9 cellular contexts compared by ENCODE assay signal in the genomic region with DNA sequence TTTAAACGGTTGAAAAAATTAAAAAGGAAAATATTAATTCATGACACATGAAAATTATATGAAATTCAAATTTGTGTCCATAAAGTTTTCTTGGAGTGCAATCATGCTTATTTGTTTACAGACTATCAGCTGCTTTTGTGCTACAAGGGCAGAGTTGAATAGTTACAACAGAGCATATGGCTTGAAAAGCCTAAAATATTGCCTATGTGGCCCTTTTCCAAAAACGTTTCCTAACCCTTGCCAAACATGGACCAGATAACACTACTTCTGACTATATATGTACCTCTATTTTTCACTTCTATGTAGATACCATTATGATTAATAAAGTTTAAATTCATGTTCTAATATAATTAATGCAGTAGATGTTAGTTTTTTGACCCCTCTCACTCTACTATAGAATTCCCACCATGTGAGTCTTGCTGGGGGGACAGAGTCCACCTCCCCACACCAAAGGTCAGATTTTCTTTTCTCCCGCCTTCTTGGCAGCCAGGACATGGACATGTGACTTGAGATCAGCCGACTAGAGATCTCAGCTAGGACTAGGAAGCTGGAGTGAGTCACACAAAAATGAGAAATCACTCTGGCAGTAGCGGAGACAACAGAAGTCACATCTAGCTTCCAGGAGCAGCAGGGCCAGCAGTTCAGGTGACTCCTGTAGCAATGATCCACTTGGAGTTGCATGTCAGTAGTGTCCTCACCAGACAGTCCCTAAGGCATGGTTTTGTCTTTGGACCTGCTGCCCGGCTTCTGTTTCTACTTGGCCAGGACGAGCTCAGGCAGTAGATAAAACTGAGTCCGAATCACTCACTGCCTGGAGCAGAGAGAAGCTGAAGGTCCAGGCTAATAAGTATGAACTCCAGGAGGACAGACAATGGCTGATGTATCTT. TPM values are rescaled to one million over a fixed set of nuclear protein-coding genes. Genes with fewer than 3 reads are reported as not detected.
DNase-seq lines count a peak whose midpoint lies in the region; ATAC-seq, FAIRE-seq and TF ChIP-seq lines count a peak whose summit lies in the region.
"Had no signal": no experiment of that assay in that cellular context is flagged by ENCODE, and none has a peak within 500 bp of the region (broad histone marks: within the 10 kb centered on the region; RNA-seq: fewer than 3 reads in every experiment).

No MANE protein-coding gene starts in this region.

- peaks cover 0 to 9% (median 0%) of the 10 kb centered on the region in 4 donors for H3K36me3 ChIP-seq in liver (ENCODE audit: control insufficient read depth in 4 of 4, insufficient read depth in 3 of 4, low read depth in 1 of 4, low read length in 3 of 4)
- H3K36me3 ChIP-seq in thyroid gland, result peaks cover 2 to 4% of the 10 kb centered on the region in 2 donors

- POLR2A ChIA-PET in naive thymus-derived CD8-positive, alpha-beta T cell (lab: Charles Lee), result interaction anchor here (0.6 kb wide), 1 partner anchor 18 kb away, joined by 3 read pairs; no protein-coding TSS in a partner anchor

- ATAC-seq in naive thymus-derived CD8-positive, alpha-beta T cell, result no peak
- no peak for ATAC-seq in GM18861 (IDR thresholded peaks at IDR 0.05; ENCODE audit: unreplicated experiment)
- ATAC-seq in HG02759 (IDR thresholded peaks at IDR 0.05; ENCODE audit: unreplicated experiment), result no peak

- 24% methylated on average over 8 of the region's 8 CpGs for WGBS in liver
- 57 to 78% methylated on average over 5 to 8 of the region's 8 CpGs for whole genome bisulfite sequencing in thyroid gland, 2 donors

- DNase-seq in HTR-8/SVneo (ENCODE audit: insufficient read length, low spot score) (peak; percentile 55), cerebellum (ENCODE audit: low spot score) (peak; percentile 38), thyroid gland (peak; percentile 42 to 57)
- no peak for DNase-seq in naive thymus-derived CD8-positive, alpha-beta T cell
- DNase-seq in activated T-helper 1 cell treated with anti-CD3 and anti-CD28 coated beads, Interleukin-12 subunit alpha, Interleukin-12 subunit beta, Interleukin-2, Interleukin-4 antibody, amounts not matched to agents 30 ng/mL and 10 ng/mL and 1 ng/mL, durations not matched to agents 14 hours and 24 hours and 36 hours (ENCODE audit: low spot score), result no peak
- DNase-seq: T1000 had no signal

- no peaks in the 10 kb centered on the region for H3K27me3 Mint-ChIP-seq in naive thymus-derived CD8-positive, alpha-beta T cell
- H3K27me3 Mint-ChIP-seq in activated T-helper 1 cell treated with anti-CD3 and anti-CD28 coated beads, Interleukin-12 subunit alpha, Interleukin-12 subunit beta, Interleukin-2, Interleukin-4 antibody, amounts not matched to agents 30 ng/mL and 10 ng/mL and 1 ng/mL, durations not matched to agents 14 hours and 24 hours and 36 hours (ENCODE audit: insufficient read depth), result no peaks in the 10 kb centered on the region

- no peaks in the 10 kb centered on the region for H3K27me3 ChIP-seq in liver (ENCODE audit: control insufficient read depth in 4 of 4, insufficient read depth in 4 of 4, low read length in 3 of 4)
- no peaks in the 10 kb centered on the region for H3K27me3 ChIP-seq in thyroid gland

- H3K9me3 Mint-ChIP-seq in naive thymus-derived CD8-positive, alpha-beta T cell, result no peaks in the 10 kb centered on the region
- no peaks in the 10 kb centered on the region for H3K9me3 Mint-ChIP-seq in activated T-helper 1 cell treated with anti-CD3 and anti-CD28 coated beads, Interleukin-12 subunit alpha, Interleukin-12 subunit beta, Interleukin-2, Interleukin-4 antibody, amounts not matched to agents 30 ng/mL and 10 ng/mL and 1 ng/mL, durations not matched to agents 14 hours and 24 hours and 36 hours

- H3K9ac ChIP-seq in liver (ENCODE audit: low read depth in 1 of 2, low read length in 2 of 2), result no peak overlapping the region

- peaks cover 8 to 16% (median 12%) of the 10 kb centered on the region in 4 donors for H3K4me1 Mint-ChIP-seq in naive thymus-derived CD8-positive, alpha-beta T cell
- H3K4me1 Mint-ChIP-seq in activated T-helper 1 cell treated with anti-CD3 and anti-CD28 coated beads, Interleukin-12 subunit alpha, Interleukin-12 subunit beta, Interleukin-2, Interleukin-4 antibody, amounts not matched to agents 30 ng/mL and 10 ng/mL and 1 ng/mL, durations not matched to agents 14 hours and 24 hours and 36 hours (ENCODE audit: low read depth), result peaks cover 14% of the 10 kb centered on the region

- no peaks in the 10 kb centered on the region for H3K9me3 ChIP-seq in liver (ENCODE audit: control insufficient read depth in 4 of 4, low read length in 3 of 4)
- H3K9me3 ChIP-seq in thyroid gland, result no peaks in the 10 kb centered on the region

- H3K4me1 ChIP-seq in liver (ENCODE audit: control insufficient read depth in 4 of 4, insufficient read depth in 4 of 4, low read length in 3 of 4) (peaks cover 17 to 67% (median 52%) of the 10 kb centered on the region in 4 donors), thyroid gland (peaks cover 0 to 23% of the 10 kb centered on the region in 2 donors)

- FAIRE-seq in HTR-8/SVneo (lab: Jason Lieb, UNC), result no peak

- TF ChIP-seq CTCF in liver (IDR thresholded peaks at IDR 0.05; ENCODE audit: low read depth, low read length, missing input control) (no peak), thyroid gland (IDR thresholded peaks at IDR 0.05) (no peak)

- H3K4me3 ChIP-seq in liver (ENCODE audit: low read depth in 1 of 3, low read length in 3 of 3), result no peak overlapping the region
- no peak overlapping the region for H3K4me3 ChIP-seq in thyroid gland (replicated peaks in 1 of 3)

- H3K27ac ChIP-seq in liver (ENCODE audit: low read depth in 1 of 2, low read length in 2 of 2) (peak overlapping the region; percentile 77 to 81), thyroid gland (peak overlapping the region; percentile 52 to 75 (median 61))

- peak overlapping the region in 3 of 10 donors; percentile 10 to 59 (median 35) for H3K27ac Mint-ChIP-seq in naive thymus-derived CD8-positive, alpha-beta T cell
- no peak overlapping the region for H3K27ac Mint-ChIP-seq in activated T-helper 1 cell treated with anti-CD3 and anti-CD28 coated beads, Interleukin-12 subunit alpha, Interleukin-12 subunit beta, Interleukin-2, Interleukin-4 antibody, amounts not matched to agents 30 ng/mL and 10 ng/mL and 1 ng/mL, durations not matched to agents 14 hours and 24 hours and 36 hours

- peak in 1 of 2 donors; percentile 23 for TF ChIP-seq POLR2A in thyroid gland (IDR thresholded peaks at IDR 0.05)

- peak overlapping the region in 1 of 10 donors; percentile 20 for H3K4me3 Mint-ChIP-seq in naive thymus-derived CD8-positive, alpha-beta T cell
- no peak overlapping the region for H3K4me3 Mint-ChIP-seq in activated T-helper 1 cell treated with anti-CD3 and anti-CD28 coated beads, Interleukin-12 subunit alpha, Interleukin-12 subunit beta, Interleukin-2, Interleukin-4 antibody, amounts not matched to agents 30 ng/mL and 10 ng/mL and 1 ng/mL, durations not matched to agents 14 hours and 24 hours and 36 hours

- peak; percentile 32 to 34 for TF ChIP-seq RAD21 in liver (IDR thresholded peaks at IDR 0.05)

- peaks cover 0 to 31% (median 5%) of the 10 kb centered on the region in 3 donors for H3K36me3 Mint-ChIP-seq in naive thymus-derived CD8-positive, alpha-beta T cell
- H3K36me3 Mint-ChIP-seq in activated T-helper 1 cell treated with anti-CD3 and anti-CD28 coated beads, Interleukin-12 subunit alpha, Interleukin-12 subunit beta, Interleukin-2, Interleukin-4 antibody, amounts not matched to agents 30 ng/mL and 10 ng/mL and 1 ng/mL, durations not matched to agents 14 hours and 24 hours and 36 hours (ENCODE audit: low read depth), result peaks cover 17% of the 10 kb centered on the region

- intact Hi-C loops in thyroid gland (cut with DNase I), result no loop called here
- intact Hi-C loops in activated T-helper 1 cell treated with anti-CD3 and anti-CD28 coated beads, Interleukin-12 subunit alpha, Interleukin-12 subunit beta, Interleukin-2, Interleukin-4 antibody, amounts not matched to agents 30 ng/mL and 10 ng/mL and 1 ng/mL, durations not matched to agents 14 hours and 24 hours and 36 hours (cut with micrococcal nuclease), result no loop called here

TF ChIP-seq in liver, 16 proteins besides CTCF, POLR2A, EP300 and RAD21 (continues in another document):
- no peak for TF ChIP-seq FOXA2 (IDR thresholded peaks at IDR 0.05)

RNA-seq across cellular contexts. Expression of a gene that starts 22.4 kb away (rescaled TPM):
- total RNA-seq in cerebellum (33.6 TPM), liver (100 to 1,000 TPM; 124 to 147 TPM), thyroid gland (100 to 1,000 TPM; 104 to 144 (median 129) TPM)
- polyA plus RNA-seq in liver, result 100 to 1,000 TPM; 171 to 404 TPM
- 10 to 100 TPM; 27.5 to 31.8 TPM for total RNA-seq in naive thymus-derived CD8-positive, alpha-beta T cell
- 10 to 100 TPM; 54.8 to 84.8 (median 64.9) TPM for polyA plus RNA-seq in naive thymus-derived CD8-positive, alpha-beta T cell
- total RNA-seq in activated T-helper 1 cell treated with anti-CD3 and anti-CD28 coated beads, Interleukin-12 subunit alpha, Interleukin-12 subunit beta, Interleukin-2, Interleukin-4 antibody, amounts not matched to agents 30 ng/mL and 10 ng/mL and 1 ng/mL, durations not matched to agents 14 hours and 24 hours and 36 hours, result 70.1 and 87.1 TPM in 2 replicates

RNA-seq across cellular contexts. Expression of a gene that starts 24.6 kb away (rescaled TPM):
- total RNA-seq in cerebellum, result 40.0 TPM
- 10 to 100 TPM; 40.0 to 67.4 TPM for total RNA-seq in liver
- 10 to 100 TPM; 44.4 to 45.6 TPM for polyA plus RNA-seq in liver
- 100 to 1,000 TPM; 184 to 348 (median 211) TPM for total RNA-seq in thyroid gland
- total RNA-seq in naive thymus-derived CD8-positive, alpha-beta T cell, result 100 to 1,000 TPM; 133 to 143 TPM
- 10 to 100 TPM; 42.7 to 72.6 (median 54.8) TPM for polyA plus RNA-seq in naive thymus-derived CD8-positive, alpha-beta T cell
- total RNA-seq in activated T-helper 1 cell treated with anti-CD3 and anti-CD28 coated beads, Interleukin-12 subunit alpha, Interleukin-12 subunit beta, Interleukin-2, Interleukin-4 antibody, amounts not matched to agents 30 ng/mL and 10 ng/mL and 1 ng/mL, durations not matched to agents 14 hours and 24 hours and 36 hours, result 139 and 147 TPM in 2 replicates

RNA-seq across cellular contexts. Expression of a gene that starts 24.9 kb away (rescaled TPM):
- total RNA-seq in cerebellum (2.9 TPM), liver (1 to 10 TPM; 1.1 to 3.6 TPM), thyroid gland (100 to 1,000 TPM in 2 of 4 donors, 10 to 100 TPM in 2; 47.4 to 105 (median 78.7) TPM)
- polyA plus RNA-seq in liver, result 1 to 10 TPM; 1.0 to 1.1 TPM
- 1 to 10 TPM; 1.3 to 1.6 TPM for total RNA-seq in naive thymus-derived CD8-positive, alpha-beta T cell
- 1 to 10 TPM in 2 of 3 donors, under 1 TPM in 1; 0.41 to 4.0 (median 1.1) TPM for polyA plus RNA-seq in naive thymus-derived CD8-positive, alpha-beta T cell
- 8.6 and 8.7 TPM in 2 replicates for total RNA-seq in activated T-helper 1 cell treated with anti-CD3 and anti-CD28 coated beads, Interleukin-12 subunit alpha, Interleukin-12 subunit beta, Interleukin-2, Interleukin-4 antibody, amounts not matched to agents 30 ng/mL and 10 ng/mL and 1 ng/mL, durations not matched to agents 14 hours and 24 hours and 36 hours

Comparison
In these comparisons a context has a peak if more than half of its experiments do, and no peak if none do; other contexts are left out.
1. DNase-seq: peak in HTR-8/SVneo (single experiment), cerebellum (single experiment) and thyroid gland (2 of 2); none in naive thymus-derived CD8-positive, alpha-beta T cell (0 of 10) and activated T-helper 1 cell treated with anti-CD3 and anti-CD28 coated beads, Interleukin-12 subunit alpha, Interleukin-12 subunit beta, Interleukin-2, Interleukin-4 antibody, amounts not matched to agents 30 ng/mL and 10 ng/mL and 1 ng/mL, durations not matched to agents 14 hours and 24 hours and 36 hours (single experiment).